Comparison of ENCODE assay signal across 10 cellular contexts in the genomic region with DNA sequence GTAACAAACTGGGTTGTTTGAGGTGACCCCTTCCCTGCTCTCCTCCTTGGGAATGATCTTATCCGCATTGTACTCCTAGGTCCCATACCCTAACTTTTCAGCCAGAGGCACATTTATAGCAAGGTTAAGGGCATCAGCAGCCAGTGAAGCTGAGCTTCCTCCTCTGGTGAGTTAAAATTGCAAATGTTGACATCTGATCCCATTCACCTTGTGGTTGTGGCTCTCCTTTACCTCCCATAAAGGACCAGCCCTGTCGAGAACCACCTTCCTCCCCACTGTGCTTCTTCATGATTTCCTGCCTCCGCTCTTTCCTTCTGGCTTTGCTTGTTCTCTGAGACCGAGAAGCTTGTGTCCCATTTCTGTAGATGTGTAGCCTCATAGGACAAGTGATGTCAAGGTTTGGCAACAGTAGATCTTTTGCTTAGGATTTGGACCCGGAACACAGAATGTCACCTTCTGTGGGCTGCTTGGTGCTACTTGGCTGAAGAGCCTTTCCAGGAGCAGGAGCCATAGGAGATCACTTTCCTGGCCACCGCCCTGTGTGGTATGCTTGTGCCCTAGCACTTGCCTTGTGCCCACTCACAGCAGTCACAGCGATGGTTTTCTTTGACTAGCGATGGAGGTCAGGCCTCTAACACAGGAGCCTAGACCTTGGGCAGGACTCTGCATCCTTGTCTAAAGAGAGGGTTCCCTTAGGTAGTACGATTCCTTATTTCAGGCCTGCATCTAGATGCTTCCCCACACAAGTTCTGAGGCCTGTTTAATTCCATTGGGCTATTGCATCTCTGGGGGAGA. TPM values are rescaled to one million over a fixed set of nuclear protein-coding genes. Genes with fewer than 3 reads are reported as not detected.
DNase-seq lines count a peak whose midpoint lies in the region; ATAC-seq and TF ChIP-seq lines count a peak whose summit lies in the region.
"Had no signal": no experiment of that assay in that cellular context is flagged by ENCODE, and none has a peak within 500 bp of the region (broad histone marks: within the 10 kb centered on the region; RNA-seq: fewer than 3 reads in every experiment).

No MANE protein-coding gene starts in this region.

- no peak overlapping the region for H4K8ac ChIP-seq in H9 (replicated peaks; ENCODE audit: insufficient read length, low read depth, low read length)

- intact Hi-C loops in left ventricle myocardium superior (cut with micrococcal nuclease) = no loop called here

- peak overlapping the region in 2 of 3 experiments; percentile 20 to 90; a peak in 3 of 7 replicates for H3K27ac Mint-ChIP-seq in H9
- H3K27ac Mint-ChIP-seq in activated T-helper 17 cell treated with anti-CD3 and anti-CD28 coated beads, Interleukin-2, amount 50 U/mL, for 72 hours = peak overlapping the region; percentile 42
- peak overlapping the region; percentile 91 for H3K27ac Mint-ChIP-seq in stimulated activated memory B cell treated with anti-CD40 and anti-IgM and Interleukin-4, amounts not matched to agents 10 μg/mL and 1 μg/mL and 100 μg/mL, for 72 hours

- H2AFZ ChIP-seq in H9 (ENCODE audit: low read length) = no peak overlapping the region
- H2AFZ ChIP-seq in hepatocyte = no peak overlapping the region

- no peak overlapping the region for H3K9ac ChIP-seq in H9 (ENCODE audit: extremely low read depth, insufficient read length, low read length)

- TF ChIP-seq CTCF in H9 (conservative IDR thresholded peaks at IDR 0.05) (no peak), hepatocyte (IDR thresholded peaks at IDR 0.05; ENCODE audit: poor library complexity) (no peak)

- H3K36me3 ChIP-seq in hepatocyte (replicated peaks; ENCODE audit: insufficient read depth, low read depth) = no peaks in the 10 kb centered on the region

- H2BK120ac ChIP-seq in H9 (ENCODE audit: low read depth, low read length, poor library complexity, severe bottlenecking) = no peak overlapping the region

- no peak overlapping the region for H2AK5ac ChIP-seq in H9 (ENCODE audit: insufficient read length, low read length)

- H3K27me3 ChIP-seq in H9 (ENCODE audit: insufficient read depth, low read length) (no peaks in the 10 kb centered on the region), hepatocyte (no peaks in the 10 kb centered on the region)

- H3K18ac ChIP-seq in H9 (ENCODE audit: insufficient read length, low read depth, low read length) = no peak overlapping the region

- peaks cover 4% of the 10 kb centered on the region for H4K20me1 ChIP-seq in H9 (ENCODE audit: control insufficient read depth, insufficient read depth, insufficient read length)
- peaks cover 98% of the 10 kb centered on the region for H4K20me1 ChIP-seq in hepatocyte (ENCODE audit: insufficient read depth, poor library complexity, severe bottlenecking)

- no peak overlapping the region for H3K4ac ChIP-seq in H9 (ENCODE audit: low read depth, low read length)

- peaks cover 5% of the 10 kb centered on the region for H3K79me1 ChIP-seq in H9 (ENCODE audit: insufficient read depth, low read depth, low read length, poor library complexity, severe bottlenecking)

- no peak overlapping the region for H4K91ac ChIP-seq in H9 (ENCODE audit: insufficient read length, low read depth, low read length)

- H3K79me2 ChIP-seq in H9 (ENCODE audit: insufficient read depth, low read length) (peaks cover 44% of the 10 kb centered on the region), hepatocyte (peaks cover 100% of the 10 kb centered on the region)

- no peak overlapping the region for H3K56ac ChIP-seq in H9 (ENCODE audit: insufficient read length, low read depth, low read length)

- no peak overlapping the region for H3K4me3 ChIP-seq in hepatocyte

- H3K27ac ChIP-seq in H9 (ENCODE audit: insufficient read length, low read depth, low read length) (no peak overlapping the region), hepatocyte (no peak overlapping the region)

- no peak overlapping the region for H2BK15ac ChIP-seq in H9 (ENCODE audit: low read depth, low read length)

- H4K5ac ChIP-seq in H9 (ENCODE audit: insufficient read length, low read depth, low read length) = no peak overlapping the region

- no peak for DNase-seq in H9
- no peak for DNase-seq in left ventricle myocardium superior
- no peak for DNase-seq in hepatocyte (ENCODE audit: low spot score)
- DNase-seq in DMS 273 treated with DMSO at 0.1 percent for 48 hours (lab: John Stamatoyannopoulos, UW) = no peak
- DNase-seq in COR-L47 (lab: John Stamatoyannopoulos, UW) = no peak
- no peak for DNase-seq in Ammon's horn (ENCODE audit: low spot score)
- DNase-seq: activated CD4-positive, alpha-beta T cell treated with anti-CD3 and anti-CD28 coated beads for 4 hours had no signal

- peaks cover 30 to 32% of the 10 kb centered on the region in 2 experiments for H3K4me1 Mint-ChIP-seq in H9
- peaks cover 56% of the 10 kb centered on the region for H3K4me1 Mint-ChIP-seq in activated T-helper 17 cell treated with anti-CD3 and anti-CD28 coated beads, Interleukin-2, amount 50 U/mL, for 72 hours
- H3K4me1 Mint-ChIP-seq in stimulated activated memory B cell treated with anti-CD40 and anti-IgM and Interleukin-4, amounts not matched to agents 10 μg/mL and 1 μg/mL and 100 μg/mL, for 72 hours = peaks cover 69% of the 10 kb centered on the region

- H3K9me2 ChIP-seq in hepatocyte (replicated peaks; ENCODE audit: insufficient read depth) = no peaks in the 10 kb centered on the region

- H3K4me3 Mint-ChIP-seq in H9 = peak overlapping the region in 1 of 2 experiments; percentile 48; a peak in 1 of 5 replicates
- peak overlapping the region; percentile 77 for H3K4me3 Mint-ChIP-seq in activated T-helper 17 cell treated with anti-CD3 and anti-CD28 coated beads, Interleukin-2, amount 50 U/mL, for 72 hours
- H3K4me3 Mint-ChIP-seq in stimulated activated memory B cell treated with anti-CD40 and anti-IgM and Interleukin-4, amounts not matched to agents 10 μg/mL and 1 μg/mL and 100 μg/mL, for 72 hours = peak overlapping the region; percentile 42

- H2BK12ac ChIP-seq in H9 (ENCODE audit: insufficient read length, low read depth, low read length) = no peak overlapping the region

- H3K14ac ChIP-seq in H9 (ENCODE audit: insufficient read depth, low read length) = no peak overlapping the region

- H3K9me3 Mint-ChIP-seq in H9 = no peaks in the 10 kb centered on the region; a peak in 1 of 5 replicates
- no peaks in the 10 kb centered on the region for H3K9me3 Mint-ChIP-seq in activated T-helper 17 cell treated with anti-CD3 and anti-CD28 coated beads, Interleukin-2, amount 50 U/mL, for 72 hours
- no peaks in the 10 kb centered on the region for H3K9me3 Mint-ChIP-seq in stimulated activated memory B cell treated with anti-CD40 and anti-IgM and Interleukin-4, amounts not matched to agents 10 μg/mL and 1 μg/mL and 100 μg/mL, for 72 hours

- peak; percentile 1 for ATAC-seq in activated T-helper 17 cell treated with anti-CD3 and anti-CD28 coated beads, Interleukin-2, amount 50 U/mL, for 72 hours (replicated peaks)
- ATAC-seq in left ventricle myocardium superior = peak; percentile 11
- ATAC-seq in stimulated activated memory B cell treated with anti-CD40 and anti-IgM and Interleukin-4, amounts not matched to agents 10 μg/mL and 1 μg/mL and 100 μg/mL, for 72 hours = no peak

- no peak overlapping the region for H3T11ph ChIP-seq in H9 (ENCODE audit: low read length)

- H3K4me1 ChIP-seq in H9 (ENCODE audit: insufficient read depth, low read length) = peaks cover 12% of the 10 kb centered on the region; the same call in 1 of the 2 replicates
- H3K4me1 ChIP-seq in hepatocyte (ENCODE audit: insufficient read depth) = peaks cover 10% of the 10 kb centered on the region

- H3K27me3 Mint-ChIP-seq in H9 (ENCODE audit: low read depth) = no peaks in the 10 kb centered on the region
- no peaks in the 10 kb centered on the region for H3K27me3 Mint-ChIP-seq in activated T-helper 17 cell treated with anti-CD3 and anti-CD28 coated beads, Interleukin-2, amount 50 U/mL, for 72 hours
- H3K27me3 Mint-ChIP-seq in stimulated activated memory B cell treated with anti-CD40 and anti-IgM and Interleukin-4, amounts not matched to agents 10 μg/mL and 1 μg/mL and 100 μg/mL, for 72 hours = no peaks in the 10 kb centered on the region

- H3K9me3 ChIP-seq in H9 (ENCODE audit: control insufficient read depth, low read depth, low read length) (no peaks in the 10 kb centered on the region), hepatocyte (ENCODE audit: low read depth) (no peaks in the 10 kb centered on the region)

- no peak overlapping the region for H3K4me2 ChIP-seq in H9 (ENCODE audit: insufficient read depth, insufficient read length, low read length)
- no peak overlapping the region for H3K4me2 ChIP-seq in hepatocyte

- H2BK5ac ChIP-seq in H9 (ENCODE audit: insufficient read length, low read length) = no peak overlapping the region

- H3K23ac ChIP-seq in H9 (ENCODE audit: insufficient read length, low read depth, low read length) = no peak overlapping the region

- no peak overlapping the region for H2BK20ac ChIP-seq in H9 (ENCODE audit: low read depth, low read length, poor library complexity, severe bottlenecking)

- no peaks in the 10 kb centered on the region for H3K23me2 ChIP-seq in H9 (ENCODE audit: insufficient read length, low read depth, low read length, poor library complexity, severe bottlenecking)

- no CpG with 5 or more reads among the region's 9 CpGs for WGBS in H9 (ENCODE audit: extremely low coverage, insufficient read length, low lambda C conversion rate)
- WGBS in hepatocyte (ENCODE audit: low lambda C conversion rate, missing lambda C conversion rate) = 96% methylated on average over 9 of the region's 9 CpGs

- peaks cover 0 to 6% (median 4%) of the 10 kb centered on the region in 3 experiments; a peak in 3 of 7 replicates for H3K36me3 Mint-ChIP-seq in H9 (ENCODE audit: insufficient read depth in 1 of 3, low read depth in 3 of 3)
- H3K36me3 Mint-ChIP-seq in activated T-helper 17 cell treated with anti-CD3 and anti-CD28 coated beads, Interleukin-2, amount 50 U/mL, for 72 hours (ENCODE audit: low read depth) = peaks cover 62% of the 10 kb centered on the region
- H3K36me3 Mint-ChIP-seq in stimulated activated memory B cell treated with anti-CD40 and anti-IgM and Interleukin-4, amounts not matched to agents 10 μg/mL and 1 μg/mL and 100 μg/mL, for 72 hours = peaks cover 43% of the 10 kb centered on the region

RNA-seq across cellular contexts. Expression of a gene that starts 18.8 kb away (rescaled TPM):
- 118 and 119 TPM in 2 replicates for total RNA-seq in H9 (2021)
- total RNA-seq in activated T-helper 17 cell treated with anti-CD3 and anti-CD28 coated beads, Interleukin-2, amount 50 U/mL, for 72 hours = 100 to 1,000 TPM; 172 to 204 TPM
- 109 TPM for total RNA-seq in left ventricle myocardium superior
- 72.1 and 80.5 TPM in 2 replicates for total RNA-seq in hepatocyte
- polyA plus RNA-seq in hepatocyte = 46.8 and 63.0 TPM in 2 replicates

RNA-seq across cellular contexts. Expression of a gene that starts 33.6 kb away (rescaled TPM):
- total RNA-seq in H9 (2021) (17.4 and 19.0 TPM in 2 replicates), left ventricle myocardium superior (23.1 TPM), hepatocyte (19.5 and 19.9 TPM in 2 replicates)
- total RNA-seq in activated T-helper 17 cell treated with anti-CD3 and anti-CD28 coated beads, Interleukin-2, amount 50 U/mL, for 72 hours = 10 to 100 TPM; 19.7 to 27.3 TPM
- 21.1 and 22.1 TPM in 2 replicates for polyA plus RNA-seq in hepatocyte

RNA-seq across cellular contexts. Expression of a gene that starts 51.4 kb away (rescaled TPM):
- total RNA-seq in H9 (2021) = 0.07 TPM in 1 of 2 replicates, not detected in the other
- under 1 TPM in 1 of 2 donors, not detected in 1; 0.08 TPM for total RNA-seq in activated T-helper 17 cell treated with anti-CD3 and anti-CD28 coated beads, Interleukin-2, amount 50 U/mL, for 72 hours
- not detected for total RNA-seq in left ventricle myocardium superior
- 0.30 TPM in 1 of 2 replicates, not detected in the other for total RNA-seq in hepatocyte
- 0.46 and 0.92 TPM in 2 replicates for polyA plus RNA-seq in hepatocyte
- total RNA-seq: dermis microvascular lymphatic vessel endothelial cell had no signal

RNA-seq across cellular contexts. Expression of a gene that starts 54.7 kb away (rescaled TPM):
- total RNA-seq in H9 (2021) (31.7 and 33.2 TPM in 2 replicates), left ventricle myocardium superior (13.7 TPM), hepatocyte (51.8 and 55.2 TPM in 2 replicates)
- 10 to 100 TPM; 68.0 to 83.7 TPM for total RNA-seq in activated T-helper 17 cell treated with anti-CD3 and anti-CD28 coated beads, Interleukin-2, amount 50 U/mL, for 72 hours
- polyA plus RNA-seq in hepatocyte = 48.9 and 58.0 TPM in 2 replicates
